12 cellular contexts compared by ENCODE assay signal in the genomic region with DNA sequence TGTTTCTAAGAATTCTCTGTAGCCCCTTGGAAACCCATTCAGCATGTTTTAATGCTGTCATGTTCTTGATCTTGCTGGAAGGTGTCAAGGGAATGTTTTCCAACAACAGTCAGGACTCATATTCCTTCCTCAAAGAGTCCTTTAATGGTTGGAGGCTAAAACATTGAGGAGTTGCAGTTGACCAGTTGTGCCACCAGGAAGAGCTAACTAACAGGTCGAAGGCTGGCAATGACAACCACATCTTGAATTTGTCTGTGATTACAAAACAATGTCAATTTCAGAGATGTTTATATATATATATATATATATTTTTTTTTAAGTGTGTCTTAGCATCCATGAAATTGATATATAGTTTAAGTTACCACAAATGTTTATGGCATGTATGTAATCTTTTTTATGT.
DNase-seq lines count a peak whose midpoint lies in the region; TF ChIP-seq lines count a peak whose summit lies in the region.
"Had no signal": no experiment of that assay in that cellular context is flagged by ENCODE, and none has a peak within 500 bp of the region (broad histone marks: within the 10 kb centered on the region; RNA-seq: fewer than 3 reads in every experiment).

No MANE protein-coding gene starts in this region.

- H3K9ac ChIP-seq in colonic mucosa (ENCODE audit: low read depth in 2 of 2, low read length in 2 of 2): no peak overlapping the region

- CTCF ChIA-PET in HEK293T (lab: Yijun Ruan, JAX): interaction anchor here (0.8 to 4.4 kb wide), 2 partner anchors 9 to 14 kb away, joined by 3 to 19 read pairs; no protein-coding TSS in a partner anchor

- DNase-seq in colonic mucosa (no peak), mesothelial cell of epicardium (ENCODE audit: low spot score in 2 of 2, unreplicated experiment in 2 of 2) (no peak), HEK293T (ENCODE audit: extremely low spot score) (no peak), immature natural killer cell (no peak)
- no peak for DNase-seq in T-helper 2 cell treated with Interferon-gamma antibody and Interleukin-4, amounts not matched to agents 5 μg/mL and 100 μg/mL, for 36 hours (ENCODE audit: low spot score)
- DNase-seq in stimulated activated CD4-positive, alpha-beta T cell treated with anti-CD3 and anti-CD28 coated beads, Interleukin-2, amount 100 ng/mL, for 48 hours: no peak
- DNase-seq: activated CD8-positive, alpha-beta memory T cell treated with anti-CD3 and anti-CD28 coated beads, Interleukin-2, amount 10 ng/mL, durations not matched to agents 7 days and 5 days; amygdala; NCI-H1694 had no signal

- no peaks in the 10 kb centered on the region for H3K9me3 ChIP-seq in colonic mucosa

- POLR2A ChIA-PET in HEK293T (lab: Yijun Ruan, JAX): no interaction called here

- TF ChIP-seq EP300 in Ishikawa (IDR thresholded peaks at IDR 0.05; ENCODE audit: borderline replicate concordance): no peak

- no peak overlapping the region for H3K4me3 ChIP-seq in colonic mucosa

- H3K27ac Mint-ChIP-seq in mesothelial cell of epicardium: peak overlapping the region; percentile 90
- H3K27ac Mint-ChIP-seq in T-helper 2 cell treated with Interferon-gamma antibody and Interleukin-4, amounts not matched to agents 5 μg/mL and 100 μg/mL, for 36 hours: no peak overlapping the region
- H3K27ac Mint-ChIP-seq in immature natural killer cell: no peak overlapping the region
- H3K27ac Mint-ChIP-seq: activated CD8-positive, alpha-beta memory T cell treated with anti-CD3 and anti-CD28 coated beads, Interleukin-2, amount 10 ng/mL, durations not matched to agents 7 days and 5 days; stimulated activated effector memory CD8-positive, alpha-beta T cell treated with anti-CD3 and anti-CD28 coated beads, Interleukin-12 subunit alpha, Interleukin-12 subunit beta, amount 100 ng/mL, for 72 hours had no signal

- no peaks in the 10 kb centered on the region for H3K36me3 ChIP-seq in colonic mucosa

- H3K36me3 Mint-ChIP-seq in mesothelial cell of epicardium (no peaks in the 10 kb centered on the region), immature natural killer cell (no peaks in the 10 kb centered on the region)
- H3K36me3 Mint-ChIP-seq in T-helper 2 cell treated with Interferon-gamma antibody and Interleukin-4, amounts not matched to agents 5 μg/mL and 100 μg/mL, for 36 hours (ENCODE audit: low read depth): no peaks in the 10 kb centered on the region
- H3K36me3 Mint-ChIP-seq: activated CD8-positive, alpha-beta memory T cell treated with anti-CD3 and anti-CD28 coated beads, Interleukin-2, amount 10 ng/mL, durations not matched to agents 7 days and 5 days; stimulated activated effector memory CD8-positive, alpha-beta T cell treated with anti-CD3 and anti-CD28 coated beads, Interleukin-12 subunit alpha, Interleukin-12 subunit beta, amount 100 ng/mL, for 72 hours had no signal

- peaks cover 51% of the 10 kb centered on the region for H3K4me1 Mint-ChIP-seq in mesothelial cell of epicardium
- no peaks in the 10 kb centered on the region for H3K4me1 Mint-ChIP-seq in T-helper 2 cell treated with Interferon-gamma antibody and Interleukin-4, amounts not matched to agents 5 μg/mL and 100 μg/mL, for 36 hours (ENCODE audit: low read depth)
- no peaks in the 10 kb centered on the region for H3K4me1 Mint-ChIP-seq in immature natural killer cell
- H3K4me1 Mint-ChIP-seq: activated CD8-positive, alpha-beta memory T cell treated with anti-CD3 and anti-CD28 coated beads, Interleukin-2, amount 10 ng/mL, durations not matched to agents 7 days and 5 days; stimulated activated effector memory CD8-positive, alpha-beta T cell treated with anti-CD3 and anti-CD28 coated beads, Interleukin-12 subunit alpha, Interleukin-12 subunit beta, amount 100 ng/mL, for 72 hours had no signal

- no peaks in the 10 kb centered on the region for H3K9me3 Mint-ChIP-seq in mesothelial cell of epicardium
- no peaks in the 10 kb centered on the region for H3K9me3 Mint-ChIP-seq in T-helper 2 cell treated with Interferon-gamma antibody and Interleukin-4, amounts not matched to agents 5 μg/mL and 100 μg/mL, for 36 hours
- no peaks in the 10 kb centered on the region for H3K9me3 Mint-ChIP-seq in immature natural killer cell
- H3K9me3 Mint-ChIP-seq: stimulated activated effector memory CD8-positive, alpha-beta T cell treated with anti-CD3 and anti-CD28 coated beads, Interleukin-12 subunit alpha, Interleukin-12 subunit beta, amount 100 ng/mL, for 72 hours had no signal

- H3K27me3 Mint-ChIP-seq in mesothelial cell of epicardium (ENCODE audit: low read depth) (no peaks in the 10 kb centered on the region), immature natural killer cell (ENCODE audit: low read depth in 3 of 3) (peaks cover 0 to 4% (median 1%) of the 10 kb centered on the region in 3 donors)
- peaks cover 9% of the 10 kb centered on the region for H3K27me3 Mint-ChIP-seq in T-helper 2 cell treated with Interferon-gamma antibody and Interleukin-4, amounts not matched to agents 5 μg/mL and 100 μg/mL, for 36 hours (ENCODE audit: low read depth)

- peak; percentile 16 for TF ChIP-seq CTCF in C4-2B (conservative IDR thresholded peaks at IDR 0.05)
- TF ChIP-seq CTCF in colonic mucosa (IDR thresholded peaks at IDR 0.05): peak; percentile 14
- peak; percentile 18 for TF ChIP-seq CTCF in mesothelial cell of epicardium (IDR thresholded peaks at IDR 0.05; ENCODE audit: unreplicated experiment)

- TF ChIP-seq RAD21 in Ishikawa (IDR thresholded peaks at IDR 0.05; ENCODE audit: low read depth): 0 out of 2 replicates have a peak, but pooled peaks have one; percentile 3

- H3K4me1 ChIP-seq in colonic mucosa: no peaks in the 10 kb centered on the region

- H3K4me3 Mint-ChIP-seq in mesothelial cell of epicardium (no peak overlapping the region), immature natural killer cell (no peak overlapping the region)
- H3K4me3 Mint-ChIP-seq in T-helper 2 cell treated with Interferon-gamma antibody and Interleukin-4, amounts not matched to agents 5 μg/mL and 100 μg/mL, for 36 hours: no peak overlapping the region
- H3K4me3 Mint-ChIP-seq: activated CD8-positive, alpha-beta memory T cell treated with anti-CD3 and anti-CD28 coated beads, Interleukin-2, amount 10 ng/mL, durations not matched to agents 7 days and 5 days; stimulated activated effector memory CD8-positive, alpha-beta T cell treated with anti-CD3 and anti-CD28 coated beads, Interleukin-12 subunit alpha, Interleukin-12 subunit beta, amount 100 ng/mL, for 72 hours had no signal

- no peak overlapping the region for H3K27ac ChIP-seq in C4-2B
- H3K27ac ChIP-seq in colonic mucosa: no peak overlapping the region

- H3K27me3 ChIP-seq in colonic mucosa: no peaks in the 10 kb centered on the region

- intact Hi-C loops in colonic mucosa (cut with DNase I): no loop called here

TF ChIP-seq in Ishikawa, 13 proteins besides CTCF, POLR2A, EP300 and RAD21 (continues in another document):
- TF ChIP-seq TCF12 (IDR thresholded peaks at IDR 0.05; ENCODE audit: low read depth): no peak
- no peak for TF ChIP-seq CEBPB (IDR thresholded peaks at IDR 0.05)
- no peak for TF ChIP-seq TEAD4 (IDR thresholded peaks at IDR 0.05)
- no peak for TF ChIP-seq YY1 (IDR thresholded peaks at IDR 0.05; ENCODE audit: low read depth)

TF ChIP-seq in HEK293T, 16 proteins besides CTCF, POLR2A, EP300 and RAD21:
- TF ChIP-seq HDGF (IDR thresholded peaks at IDR 0.05; ENCODE audit: borderline replicate concordance) (no peak), FOXK2 (IDR thresholded peaks at IDR 0.05) (no peak), TARDBP (IDR thresholded peaks at IDR 0.05) (no peak), SP1 (IDR thresholded peaks at IDR 0.05) (no peak), FOXA1 (IDR thresholded peaks at IDR 0.05) (no peak), SUZ12 (IDR thresholded peaks at IDR 0.05) (no peak), ELF4 (IDR thresholded peaks at IDR 0.05) (no peak)
TF ChIP-seq in HEK293T: peak in this region for 0.
